26 cellular contexts compared by ENCODE assay signal in genomic region chr1:55894521-55894920, GRCh38.
DNase-seq lines count a peak whose midpoint lies in the region; ATAC-seq and TF ChIP-seq lines count a peak whose summit lies in the region.
"Had no signal": no experiment of that assay in that cellular context is flagged by ENCODE, and none has a peak within 500 bp of the region (broad histone marks: within the 10 kb centered on the region; RNA-seq: fewer than 3 reads in every experiment).

No MANE protein-coding gene starts in this region.

- H3K27ac Mint-ChIP-seq in type B pancreatic cell, result no peak overlapping the region
- H3K27ac Mint-ChIP-seq: activated naive CD8-positive, alpha-beta T cell; activated T-helper 17 cell treated with anti-CD3 and anti-CD28 coated beads, Interleukin-2, amount 50 U/mL, for 72 hours; CD8-positive, alpha-beta T cell; neural progenitor cell; stimulated activated naive CD8-positive, alpha-beta T cell treated with anti-CD3 and anti-CD28 coated beads, Interleukin-15, amount 100 ng/mL, for 72 hours; T-cell had no signal

- 55 to 65% methylated on average over 2 of the region's 2 CpGs for WGBS in heart right ventricle, 2 donors

- no peak overlapping the region for H3K27ac ChIP-seq in heart right ventricle
- H3K27ac ChIP-seq: ascending aorta, lower lobe of right lung, neural progenitor cell, right lobe of liver, tibial artery had no signal

- H3K36me3 ChIP-seq in adipocyte (ENCODE audit: control insufficient read depth, insufficient read depth, low read length, severe bottlenecking) (no peaks in the 10 kb centered on the region), heart right ventricle (no peaks in the 10 kb centered on the region)
- H3K36me3 ChIP-seq: ascending aorta, lower lobe of right lung, neural progenitor cell, right lobe of liver, tibial artery had no signal

- ATAC-seq in heart right ventricle, result no peak
- ATAC-seq in HG02798 (IDR thresholded peaks at IDR 0.05; ENCODE audit: poor library complexity, unreplicated experiment), result no peak
- ATAC-seq: activated T-helper 17 cell treated with anti-CD3 and anti-CD28 coated beads, Interleukin-2, amount 50 U/mL, for 72 hours; CD8-positive, alpha-beta T cell; lower lobe of right lung; Panc1; right lobe of liver; stimulated activated naive CD8-positive, alpha-beta T cell treated with anti-CD3 and anti-CD28 coated beads, Interleukin-15, amount 100 ng/mL, for 72 hours; T-cell had no signal

- H3K4me3 Mint-ChIP-seq in type B pancreatic cell, result no peak overlapping the region
- H3K4me3 Mint-ChIP-seq: activated naive CD8-positive, alpha-beta T cell; activated T-helper 17 cell treated with anti-CD3 and anti-CD28 coated beads, Interleukin-2, amount 50 U/mL, for 72 hours; CD8-positive, alpha-beta T cell; central memory CD8-positive, alpha-beta T cell; neural progenitor cell; stimulated activated naive CD8-positive, alpha-beta T cell treated with anti-CD3 and anti-CD28 coated beads, Interleukin-15, amount 100 ng/mL, for 72 hours; T-cell had no signal

- intact Hi-C loops in heart right ventricle (cut with DNase I), result loop anchor here in 1 of 10 donors (10.0 kb wide), 1 partner anchor 520 kb away; no protein-coding TSS in a partner anchor

- H3K4me1 Mint-ChIP-seq in type B pancreatic cell (ENCODE audit: unreplicated experiment), result no peaks in the 10 kb centered on the region
- H3K4me1 Mint-ChIP-seq: activated T-helper 17 cell treated with anti-CD3 and anti-CD28 coated beads, Interleukin-2, amount 50 U/mL, for 72 hours; central memory CD8-positive, alpha-beta T cell; neural progenitor cell; stimulated activated naive CD8-positive, alpha-beta T cell treated with anti-CD3 and anti-CD28 coated beads, Interleukin-15, amount 100 ng/mL, for 72 hours; T-cell had no signal

- peaks cover 20% of the 10 kb centered on the region for H3K4me1 ChIP-seq in adipocyte (ENCODE audit: control insufficient read depth, insufficient read depth, low read length)
- H3K4me1 ChIP-seq in heart right ventricle, result peaks cover 0 to 3% (median 0%) of the 10 kb centered on the region in 9 donors
- H3K4me1 ChIP-seq: ascending aorta, lower lobe of right lung, neural progenitor cell, right lobe of liver had no signal

- peaks cover 20% of the 10 kb centered on the region for H3K9me3 ChIP-seq in adipocyte (ENCODE audit: control insufficient read depth, low read length)
- H3K9me3 ChIP-seq in heart right ventricle, result peaks cover 0 to 40% (median 7%) of the 10 kb centered on the region in 11 donors
- H3K9me3 ChIP-seq: right lobe of liver had no signal

- H3K9ac ChIP-seq in adipocyte (ENCODE audit: low read length), result no peak overlapping the region
- H3K9ac ChIP-seq: neural progenitor cell had no signal

- H3K4me3 ChIP-seq in adipocyte (ENCODE audit: low read length) (peak overlapping the region; percentile 26), fibroblast of pulmonary artery (replicated peaks; ENCODE audit: low read depth, low read length) (no peak overlapping the region), heart right ventricle (no peak overlapping the region)
- H3K4me3 ChIP-seq: ascending aorta, lower lobe of right lung, neural progenitor cell, right lobe of liver, tibial artery had no signal

- peaks cover 27% of the 10 kb centered on the region for H3K9me3 Mint-ChIP-seq in type B pancreatic cell

- DNase-seq in HCEC 1CT (peak; percentile 51), adipocyte (ENCODE audit: low read depth) (no peak), fibroblast of pulmonary artery (ENCODE audit: low read depth) (peak; percentile 80), type B pancreatic cell (ENCODE audit: extremely low spot score, unreplicated experiment) (no peak), retina (no peak), heart right ventricle (no peak)
- DNase-seq: activated CD4-positive, alpha-beta T cell treated with anti-CD3 and anti-CD28 coated beads, Interleukin-2, amount 50 U/mL, for 48 hours; activated CD8-positive, alpha-beta memory T cell treated with anti-CD3 and anti-CD28 coated beads, Interleukin-2, amount 50 U/mL, for 4 hours; AML-193; CD8-positive, alpha-beta T cell; kidney; lower lobe of right lung; NCI-H1417; NCI-H510A; posterior cingulate gyrus; right lobe of liver; stimulated activated naive CD8-positive, alpha-beta T cell treated with anti-CD3 and anti-CD28 coated beads, Interleukin-15, amount 100 ng/mL, for 72 hours; T-cell; tibial artery had no signal

- peaks cover 5% of the 10 kb centered on the region for H3K36me3 Mint-ChIP-seq in type B pancreatic cell
- H3K36me3 Mint-ChIP-seq: activated naive CD8-positive, alpha-beta T cell; CD8-positive, alpha-beta T cell; neural progenitor cell; T-cell had no signal

- no peaks in the 10 kb centered on the region for H3K27me3 Mint-ChIP-seq in type B pancreatic cell

- TF ChIP-seq CTCF in fibroblast of pulmonary artery (IDR thresholded peaks at IDR 0.05; ENCODE audit: low read length, missing control alignments), result no peak
- TF ChIP-seq CTCF in type B pancreatic cell (conservative IDR thresholded peaks at IDR 0.05), result peak; percentile 22
- TF ChIP-seq CTCF in heart right ventricle (IDR thresholded peaks at IDR 0.05), result no peak

- no peaks in the 10 kb centered on the region for H3K27me3 ChIP-seq in adipocyte (replicated peaks; ENCODE audit: control insufficient read depth, insufficient read depth, low read length)
- no peaks in the 10 kb centered on the region for H3K27me3 ChIP-seq in heart right ventricle
- H3K27me3 ChIP-seq: ascending aorta, neural progenitor cell, right lobe of liver, tibial artery had no signal

Comparison
In these comparisons a context has a peak if more than half of its experiments do, and no peak if none do; other contexts are left out.
1. DNase-seq: peak in HCEC 1CT (single experiment) and fibroblast of pulmonary artery (single experiment); none in adipocyte (single experiment), type B pancreatic cell (single experiment), retina (single experiment) and heart right ventricle (0 of 2).